1 cellular context compared by ENCODE assay signal in genomic region chr19:33621811-33622504, GRCh38.
TF ChIP-seq lines count a peak whose summit lies in the region.

A gene with protein sequence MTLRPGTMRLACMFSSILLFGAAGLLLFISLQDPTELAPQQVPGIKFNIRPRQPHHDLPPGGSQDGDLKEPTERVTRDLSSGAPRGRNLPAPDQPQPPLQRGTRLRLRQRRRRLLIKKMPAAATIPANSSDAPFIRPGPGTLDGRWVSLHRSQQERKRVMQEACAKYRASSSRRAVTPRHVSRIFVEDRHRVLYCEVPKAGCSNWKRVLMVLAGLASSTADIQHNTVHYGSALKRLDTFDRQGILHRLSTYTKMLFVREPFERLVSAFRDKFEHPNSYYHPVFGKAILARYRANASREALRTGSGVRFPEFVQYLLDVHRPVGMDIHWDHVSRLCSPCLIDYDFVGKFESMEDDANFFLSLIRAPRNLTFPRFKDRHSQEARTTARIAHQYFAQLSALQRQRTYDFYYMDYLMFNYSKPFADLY (plus strand): TSS chr19:33621953. CDS start chr19:33689262, 67,309 bp downstream.

TF ChIP-seq in A549, 52 proteins besides CTCF, POLR2A, EP300 and RAD21 (continued from another document):
- TF ChIP-seq PHF8 (IDR thresholded peaks at IDR 0.05; ENCODE audit: borderline replicate concordance, low read depth) (no peak), FOXS1 (CRISPR knock-in tag; IDR thresholded peaks at IDR 0.05) (no peak), CBX8 (IDR thresholded peaks at IDR 0.05) (no peak), PBX3 (IDR thresholded peaks at IDR 0.05) (no peak), MAZ (IDR thresholded peaks at IDR 0.05; ENCODE audit: borderline replicate concordance, low read depth, low read length) (no peak), CHD2 (IDR thresholded peaks at IDR 0.05; ENCODE audit: low read length, partially characterized antibody) (no peak), ESRRA (IDR thresholded peaks at IDR 0.05; ENCODE audit: borderline replicate concordance, low read length) (no peak)
- TF ChIP-seq, protein P1, sequence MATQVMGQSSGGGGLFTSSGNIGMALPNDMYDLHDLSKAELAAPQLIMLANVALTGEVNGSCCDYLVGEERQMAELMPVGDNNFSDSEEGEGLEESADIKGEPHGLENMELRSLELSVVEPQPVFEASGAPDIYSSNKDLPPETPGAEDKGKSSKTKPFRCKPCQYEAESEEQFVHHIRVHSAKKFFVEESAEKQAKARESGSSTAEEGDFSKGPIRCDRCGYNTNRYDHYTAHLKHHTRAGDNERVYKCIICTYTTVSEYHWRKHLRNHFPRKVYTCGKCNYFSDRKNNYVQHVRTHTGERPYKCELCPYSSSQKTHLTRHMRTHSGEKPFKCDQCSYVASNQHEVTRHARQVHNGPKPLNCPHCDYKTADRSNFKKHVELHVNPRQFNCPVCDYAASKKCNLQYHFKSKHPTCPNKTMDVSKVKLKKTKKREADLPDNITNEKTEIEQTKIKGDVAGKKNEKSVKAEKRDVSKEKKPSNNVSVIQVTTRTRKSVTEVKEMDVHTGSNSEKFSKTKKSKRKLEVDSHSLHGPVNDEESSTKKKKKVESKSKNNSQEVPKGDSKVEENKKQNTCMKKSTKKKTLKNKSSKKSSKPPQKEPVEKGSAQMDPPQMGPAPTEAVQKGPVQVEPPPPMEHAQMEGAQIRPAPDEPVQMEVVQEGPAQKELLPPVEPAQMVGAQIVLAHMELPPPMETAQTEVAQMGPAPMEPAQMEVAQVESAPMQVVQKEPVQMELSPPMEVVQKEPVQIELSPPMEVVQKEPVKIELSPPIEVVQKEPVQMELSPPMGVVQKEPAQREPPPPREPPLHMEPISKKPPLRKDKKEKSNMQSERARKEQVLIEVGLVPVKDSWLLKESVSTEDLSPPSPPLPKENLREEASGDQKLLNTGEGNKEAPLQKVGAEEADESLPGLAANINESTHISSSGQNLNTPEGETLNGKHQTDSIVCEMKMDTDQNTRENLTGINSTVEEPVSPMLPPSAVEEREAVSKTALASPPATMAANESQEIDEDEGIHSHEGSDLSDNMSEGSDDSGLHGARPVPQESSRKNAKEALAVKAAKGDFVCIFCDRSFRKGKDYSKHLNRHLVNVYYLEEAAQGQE (IDR thresholded peaks at IDR 0.05), result no peak
- TF ChIP-seq, protein P2, sequence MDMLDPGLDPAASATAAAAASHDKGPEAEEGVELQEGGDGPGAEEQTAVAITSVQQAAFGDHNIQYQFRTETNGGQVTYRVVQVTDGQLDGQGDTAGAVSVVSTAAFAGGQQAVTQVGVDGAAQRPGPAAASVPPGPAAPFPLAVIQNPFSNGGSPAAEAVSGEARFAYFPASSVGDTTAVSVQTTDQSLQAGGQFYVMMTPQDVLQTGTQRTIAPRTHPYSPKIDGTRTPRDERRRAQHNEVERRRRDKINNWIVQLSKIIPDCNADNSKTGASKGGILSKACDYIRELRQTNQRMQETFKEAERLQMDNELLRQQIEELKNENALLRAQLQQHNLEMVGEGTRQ (IDR thresholded peaks at IDR 0.05), result no peak
